ENCODE assay signal across 1 cellular context in the genomic region with DNA sequence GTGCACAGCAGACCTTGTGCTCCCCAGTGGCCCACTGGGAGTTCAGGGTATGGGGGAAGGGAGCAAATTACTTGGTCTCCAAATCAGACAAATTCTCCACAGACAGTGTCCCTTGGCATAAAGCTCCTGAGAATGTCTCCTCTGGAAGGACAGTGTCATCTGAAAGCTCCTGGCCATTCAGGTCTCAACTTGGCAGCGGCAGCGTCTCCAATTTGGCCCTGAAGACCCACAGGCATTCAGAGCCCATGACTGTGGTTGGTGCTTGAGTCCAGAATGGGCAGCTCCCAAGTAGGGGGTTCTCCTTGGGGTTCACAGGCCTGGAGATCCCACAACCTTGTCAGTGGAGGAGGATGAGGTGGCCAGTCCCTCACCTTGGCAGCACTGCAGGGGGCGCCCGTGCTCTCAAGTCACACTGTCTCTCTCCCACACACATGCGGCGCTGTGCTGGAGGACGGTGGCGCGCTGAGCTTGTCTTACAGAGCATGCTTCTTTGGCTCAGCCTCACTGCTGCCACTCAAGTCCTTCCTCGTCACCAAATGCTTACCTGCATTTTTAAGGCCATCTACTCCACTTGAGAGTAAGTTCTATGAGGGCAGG.
TF ChIP-seq lines count a peak whose summit lies in the region.

No MANE protein-coding gene starts in this region.

TF ChIP-seq in GM12878, 131 proteins besides CTCF, POLR2A, EP300 and RAD21:
- TF ChIP-seq SMC3 (IDR thresholded peaks at IDR 0.05; ENCODE audit: borderline replicate concordance, low read length), result peak; percentile 34; the same call in 1 of the 2 replicates
- 0 out of 3 replicates have a peak, but pooled peaks of 1 of the 2 experiments have one; percentile 5 for TF ChIP-seq EGR1 (IDR thresholded peaks at IDR 0.05; ENCODE audit: borderline replicate concordance in 1 of 2, low read depth in 2 of 2, low read length in 2 of 2)
- no peak for TF ChIP-seq KAT2A (conservative IDR thresholded peaks at IDR 0.05; ENCODE audit: control insufficient read depth, low read depth, low read length)
